In the genomic region with DNA sequence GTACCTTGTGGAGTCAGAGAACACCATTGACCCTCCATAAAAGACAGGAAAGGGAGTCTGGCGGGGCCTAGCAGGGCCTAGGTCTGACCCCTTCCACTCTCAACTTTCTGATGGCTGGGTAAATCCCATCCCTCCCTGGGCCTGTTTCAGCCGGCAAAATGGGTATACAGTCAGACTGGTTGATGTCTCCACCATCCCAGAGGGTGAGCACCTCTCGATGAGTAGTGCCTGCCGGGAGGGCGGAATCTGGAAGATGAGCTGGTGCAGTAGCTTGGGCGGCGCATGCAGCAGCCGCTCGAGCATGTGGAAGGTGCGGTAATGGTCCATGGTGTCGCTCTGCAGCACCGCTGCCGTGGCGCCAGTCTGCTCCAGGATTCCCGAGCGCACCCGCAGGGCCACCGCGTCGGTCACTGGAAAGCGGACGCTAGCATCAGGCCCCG, we compare ENCODE assay signal across 8 cellular contexts. TPM values are rescaled to one million over a fixed set of nuclear protein-coding genes. Genes with fewer than 3 reads are reported as not detected.
DNase-seq lines count a peak whose midpoint lies in the region; ATAC-seq, FAIRE-seq and TF ChIP-seq lines count a peak whose summit lies in the region.

No MANE protein-coding gene starts in this region.

- DNase-seq in adrenal gland (no peak), left lung (peak in 1 of 2 donors; percentile 86), transverse colon (no peak), H54 (ENCODE audit: insufficient read length, low spot score) (no peak), H4 (ENCODE audit: low spot score) (no peak), GM10266 (ENCODE audit: extremely low spot score) (no peak)

- H3K27ac ChIP-seq in BLaER1 (peak overlapping the region; percentile 82), adrenal gland (peak overlapping the region in 4 of 5 donors; percentile 95 to 99 (median 96)), left lung (peak overlapping the region; percentile 95 to 97), transverse colon (peak overlapping the region; percentile 95 to 99 (median 97))

- H3K36me3 ChIP-seq in BLaER1 (peaks cover 41% of the 10 kb centered on the region), adrenal gland (replicated peaks in 1 of 2) (peaks cover 0 to 35% of the 10 kb centered on the region in 2 donors), left lung (peaks cover 0 to 51% of the 10 kb centered on the region in 2 donors), transverse colon (peaks cover 0 to 5% (median 0%) of the 10 kb centered on the region in 4 donors)

- H3K4me3 ChIP-seq in BLaER1 (peak overlapping the region; percentile 97), adrenal gland (peak overlapping the region in 3 of 4 donors; percentile 34 to 66 (median 51)), left lung (peak overlapping the region; percentile 73 to 87), transverse colon (peak overlapping the region; percentile 50 to 79 (median 54))

- TF ChIP-seq EP300 in transverse colon (IDR thresholded peaks at IDR 0.05; ENCODE audit: low read depth) = no peak

- ATAC-seq in HG03432 (IDR thresholded peaks at IDR 0.05; ENCODE audit: unreplicated experiment) (peak; percentile 1), left lung (no peak)

- H3K9me3 ChIP-seq in BLaER1 (no peaks in the 10 kb centered on the region), adrenal gland (replicated peaks in 1 of 3) (no peaks in the 10 kb centered on the region), left lung (no peaks in the 10 kb centered on the region), transverse colon (no peaks in the 10 kb centered on the region)

- H3K4me2 ChIP-seq in BLaER1 = peak overlapping the region; percentile 98

- no peak for TF ChIP-seq CTCF in adrenal gland (IDR thresholded peaks at IDR 0.05)
- no peak for TF ChIP-seq CTCF in left lung (IDR thresholded peaks at IDR 0.05)
- no peak for TF ChIP-seq CTCF in transverse colon (IDR thresholded peaks at IDR 0.05)
- no peak for TF ChIP-seq CTCF in GM10266 (IDR thresholded peaks at IDR 0.05; ENCODE audit: control insufficient read depth, insufficient read depth, low read depth, missing control alignments)

- peak overlapping the region; percentile 99 for H3K9ac ChIP-seq in BLaER1

- TF ChIP-seq POLR2A in adrenal gland (IDR thresholded peaks at IDR 0.05) (no peak), transverse colon (IDR thresholded peaks at IDR 0.05) (no peak), H54 (IDR thresholded peaks at IDR 0.05; ENCODE audit: low read depth, low read length) (no peak)

- in situ Hi-C loops in transverse colon (cut with MboI; ENCODE audit: low pct_ligation_motif_present in 1 of 4, low pct_unique_long_range_greater_than_20kb in 1 of 4, low sequenced_read_pairs in 3 of 4) = loop anchor here in 3 of 4 donors (10.0 to 25.0 kb wide), 2 partner anchors 97 to 100 kb away; no protein-coding TSS in a partner anchor

- H4K20me1 ChIP-seq in BLaER1 = peaks cover 34% of the 10 kb centered on the region

- intact Hi-C loops in adrenal gland (cut with DNase I) = loop anchor here in 1 of 2 donors (5.0 kb wide), 1 partner anchor 75 kb away; the partner anchor contains the start of gene SART1
- intact Hi-C loops in left lung (cut with DNase I) = loop anchor here in 1 of 2 donors (10.0 kb wide), 1 partner anchor 97 kb away; no protein-coding TSS in a partner anchor
- intact Hi-C loops in transverse colon (cut with DNase I; ENCODE audit: low total_unique reads) = loop anchor here (2.0 kb wide), 1 partner anchor 31 kb away; the partner anchor contains the start of genes C11orf68 and DRAP1

- H3K4me1 ChIP-seq in BLaER1 (peaks cover 65% of the 10 kb centered on the region), adrenal gland (replicated peaks in 1 of 2) (peaks cover 42% of the 10 kb centered on the region in 2 donors), left lung (peaks cover 20 to 69% of the 10 kb centered on the region in 2 donors), transverse colon (peaks cover 31 to 65% (median 49%) of the 10 kb centered on the region in 4 donors)

- FAIRE-seq in H54 (lab: Jason Lieb, UNC) = no peak

- WGBS in adrenal gland, 4 donors = 4 to 17% (median 9%) methylated on average over 3 to 23 of the region's 23 CpGs
- WGBS in transverse colon (ENCODE audit: low coverage in 1 of 2), 2 donors = 5% methylated on average over 21 of the region's 23 CpGs; no CpG with 5 or more reads in 1 of the 2 donors

- H3K27me3 ChIP-seq in BLaER1 = no peaks in the 10 kb centered on the region
- no peaks in the 10 kb centered on the region for H3K27me3 ChIP-seq in adrenal gland
- H3K27me3 ChIP-seq in left lung = no peaks in the 10 kb centered on the region
- no peaks in the 10 kb centered on the region for H3K27me3 ChIP-seq in transverse colon

RNA-seq across cellular contexts. Expression of gene FIBP, which starts 0.5 kb away (rescaled TPM):
- 100 to 1,000 TPM in 2 of 8 donors, 10 to 100 TPM in 6; 57.9 to 183 (median 72.5) TPM for total RNA-seq in adrenal gland
- 10 to 100 TPM; 71.3 to 87.4 (median 72.5) TPM for polyA plus RNA-seq in adrenal gland
- total RNA-seq in left lung = 10 to 100 TPM; 56.5 to 69.6 TPM
- 10 to 100 TPM; 53.4 to 82.6 (median 75.9) TPM for total RNA-seq in transverse colon
- 175 and 231 TPM in 2 replicates for total RNA-seq in H4 (2014; rRNA removed; shearing (Covaris generic))

RNA-seq across cellular contexts. Expression of gene CCDC85B, which starts 2.7 kb away (rescaled TPM):
- total RNA-seq in adrenal gland (100 to 1,000 TPM in 2 of 8 donors, 10 to 100 TPM in 6; 30.9 to 162 (median 66.0) TPM), left lung (10 to 100 TPM; 23.3 to 32.0 TPM), transverse colon (100 to 1,000 TPM in 1 of 4 donors, 10 to 100 TPM in 2, 1 to 10 TPM in 1; 7.9 to 140 (median 23.1) TPM)
- 100 to 1,000 TPM in 1 of 3 donors, 10 to 100 TPM in 1, under 1 TPM in 1; 0.16 to 124 (median 57.6) TPM for polyA plus RNA-seq in adrenal gland
- 35.8 and 44.2 TPM in 2 replicates for total RNA-seq in H4 (2014; rRNA removed; shearing (Covaris generic))

RNA-seq across cellular contexts. Expression of gene CTSW, which starts 8.1 kb away (rescaled TPM):
- total RNA-seq in adrenal gland (1 to 10 TPM in 3 of 8 donors, under 1 TPM in 3, not detected in 2; 0.28 to 3.4 (median 0.94) TPM), left lung (1 to 10 TPM; 5.8 to 9.1 TPM), transverse colon (1 to 10 TPM in 2 of 4 donors, not detected in 2; 1.1 to 1.8 TPM)
- polyA plus RNA-seq in adrenal gland = 1 to 10 TPM in 2 of 3 donors, under 1 TPM in 1; 0.88 to 4.8 (median 2.9) TPM
- not detected in 2 replicates for total RNA-seq in H4 (2014; rRNA removed; shearing (Covaris generic))

RNA-seq across cellular contexts. Expression of gene FOSL1, which starts 12.4 kb away (rescaled TPM):
- total RNA-seq in adrenal gland (10 to 100 TPM in 1 of 8 donors, 1 to 10 TPM in 7; 2.7 to 34.4 (median 4.0) TPM), left lung (10 to 100 TPM in 1 of 2 donors, 1 to 10 TPM in 1; 3.4 to 16.3 TPM), transverse colon (10 to 100 TPM in 1 of 4 donors, 1 to 10 TPM in 1, not detected in 2; 1.2 to 11.6 TPM)
- 10 to 100 TPM; 12.0 to 32.4 (median 12.7) TPM for polyA plus RNA-seq in adrenal gland
- 12.9 and 18.0 TPM in 2 replicates for total RNA-seq in H4 (2014; rRNA removed; shearing (Covaris generic))

RNA-seq across cellular contexts. Expression of gene EFEMP2, which starts 15.1 kb away (rescaled TPM):
- total RNA-seq in adrenal gland (100 to 1,000 TPM in 2 of 8 donors, 10 to 100 TPM in 6; 34.4 to 111 (median 63.6) TPM), left lung (100 to 1,000 TPM in 1 of 2 donors, 10 to 100 TPM in 1; 67.6 to 113 TPM), transverse colon (10 to 100 TPM; 15.2 to 34.4 (median 25.1) TPM)
- polyA plus RNA-seq in adrenal gland = 100 to 1,000 TPM in 1 of 3 donors, 10 to 100 TPM in 2; 20.3 to 156 (median 92.9) TPM
- total RNA-seq in H4 (2014; rRNA removed; shearing (Covaris generic)) = 0.33 and 3.9 TPM in 2 replicates
